In genomic region chr10:27242473-27242950, GRCh38 we compare ENCODE assay signal across 7 cellular contexts. TPM values are rescaled to one million over a fixed set of nuclear protein-coding genes. Genes with fewer than 3 reads are reported as not detected.
A peak's percentile ranks its signal among the peaks of the same experiment; 100 is the strongest.
DNase-seq lines count a peak whose midpoint lies in the region; ATAC-seq lines count a peak whose summit lies in the region.

No MANE protein-coding gene starts in this region.

- peak overlapping the region; percentile 97 for H3K27ac ChIP-seq in subcutaneous abdominal adipose tissue (ENCODE audit: low read depth, low read length)

- intact Hi-C loops in activated T-helper 1 cell treated with anti-CD3 and anti-CD28 coated beads, Interleukin-12 subunit alpha, Interleukin-12 subunit beta, Interleukin-2, Interleukin-4 antibody, amounts not matched to agents 30 ng/mL and 10 ng/mL and 1 ng/mL, durations not matched to agents 14 hours and 24 hours and 36 hours (cut with micrococcal nuclease) = loop anchor here (1.0 to 5.0 kb wide), 9 partner anchors 88 to 1290 kb away; partner anchors contain the start of genes ABI1, PDSS1, RAB18 and WAC

- peak overlapping the region; percentile 71 for H3K4me3 ChIP-seq in iPS-18c (ENCODE audit: insufficient read depth, low read depth, low read length)
- H3K4me3 ChIP-seq in subcutaneous abdominal adipose tissue (ENCODE audit: low read depth in 1 of 5, low read length in 5 of 5) = peak overlapping the region; percentile 81 to 93 (median 91)

- no peaks in the 10 kb centered on the region for H3K27me3 Mint-ChIP-seq in activated T-helper 1 cell treated with anti-CD3 and anti-CD28 coated beads, Interleukin-12 subunit alpha, Interleukin-12 subunit beta, Interleukin-2, Interleukin-4 antibody, amounts not matched to agents 30 ng/mL and 10 ng/mL and 1 ng/mL, durations not matched to agents 14 hours and 24 hours and 36 hours (ENCODE audit: insufficient read depth)

- no peaks in the 10 kb centered on the region for H3K9me3 ChIP-seq in iPS-18c (ENCODE audit: control insufficient read depth, insufficient read depth, low read length)
- H3K9me3 ChIP-seq in subcutaneous abdominal adipose tissue (ENCODE audit: control insufficient read depth in 5 of 5, low read length in 5 of 5) = no peaks in the 10 kb centered on the region

- ATAC-seq in HG02623 (IDR thresholded peaks at IDR 0.05; ENCODE audit: unreplicated experiment) = peak; percentile 1
- ATAC-seq in HG02798 (IDR thresholded peaks at IDR 0.05; ENCODE audit: poor library complexity, unreplicated experiment) = no peak

- peaks cover 9% of the 10 kb centered on the region for H3K36me3 Mint-ChIP-seq in activated T-helper 1 cell treated with anti-CD3 and anti-CD28 coated beads, Interleukin-12 subunit alpha, Interleukin-12 subunit beta, Interleukin-2, Interleukin-4 antibody, amounts not matched to agents 30 ng/mL and 10 ng/mL and 1 ng/mL, durations not matched to agents 14 hours and 24 hours and 36 hours (ENCODE audit: low read depth)

- H3K4me1 ChIP-seq in subcutaneous abdominal adipose tissue (ENCODE audit: control insufficient read depth in 5 of 5, insufficient read depth in 5 of 5, low read length in 5 of 5) = peaks cover 2 to 46% (median 32%) of the 10 kb centered on the region in 5 donors

- H3K27me3 ChIP-seq in subcutaneous abdominal adipose tissue (ENCODE audit: control insufficient read depth in 5 of 5, insufficient read depth in 4 of 5, low read length in 5 of 5) = no peaks in the 10 kb centered on the region

- no peak for DNase-seq in activated T-helper 1 cell treated with anti-CD3 and anti-CD28 coated beads, Interleukin-12 subunit alpha, Interleukin-12 subunit beta, Interleukin-2, Interleukin-4 antibody, amounts not matched to agents 30 ng/mL and 10 ng/mL and 1 ng/mL, durations not matched to agents 14 hours and 24 hours and 36 hours (ENCODE audit: low spot score)
- DNase-seq in NCI-H1694 (lab: John Stamatoyannopoulos, UW) = no peak
- DNase-seq in mucosa of gallbladder (ENCODE audit: low spot score) = no peak

- peaks cover 0 to 3% (median 0%) of the 10 kb centered on the region in 5 donors for H3K36me3 ChIP-seq in subcutaneous abdominal adipose tissue (ENCODE audit: control insufficient read depth in 5 of 5, insufficient read depth in 5 of 5, low read length in 5 of 5)

- H3K4me1 Mint-ChIP-seq in activated T-helper 1 cell treated with anti-CD3 and anti-CD28 coated beads, Interleukin-12 subunit alpha, Interleukin-12 subunit beta, Interleukin-2, Interleukin-4 antibody, amounts not matched to agents 30 ng/mL and 10 ng/mL and 1 ng/mL, durations not matched to agents 14 hours and 24 hours and 36 hours (ENCODE audit: low read depth) = peaks cover 29% of the 10 kb centered on the region

- H3K9me3 Mint-ChIP-seq in activated T-helper 1 cell treated with anti-CD3 and anti-CD28 coated beads, Interleukin-12 subunit alpha, Interleukin-12 subunit beta, Interleukin-2, Interleukin-4 antibody, amounts not matched to agents 30 ng/mL and 10 ng/mL and 1 ng/mL, durations not matched to agents 14 hours and 24 hours and 36 hours = no peaks in the 10 kb centered on the region

- peak overlapping the region; percentile 93 for H3K27ac Mint-ChIP-seq in activated T-helper 1 cell treated with anti-CD3 and anti-CD28 coated beads, Interleukin-12 subunit alpha, Interleukin-12 subunit beta, Interleukin-2, Interleukin-4 antibody, amounts not matched to agents 30 ng/mL and 10 ng/mL and 1 ng/mL, durations not matched to agents 14 hours and 24 hours and 36 hours

- H3K9ac ChIP-seq in subcutaneous abdominal adipose tissue (ENCODE audit: low read length in 5 of 5) = peak overlapping the region; percentile 82 to 97 (median 97)

- H3K4me3 Mint-ChIP-seq in activated T-helper 1 cell treated with anti-CD3 and anti-CD28 coated beads, Interleukin-12 subunit alpha, Interleukin-12 subunit beta, Interleukin-2, Interleukin-4 antibody, amounts not matched to agents 30 ng/mL and 10 ng/mL and 1 ng/mL, durations not matched to agents 14 hours and 24 hours and 36 hours = peak overlapping the region; percentile 89

RNA-seq across cellular contexts. Expression of gene ACBD5, which starts 1.9 kb away (rescaled TPM):
- total RNA-seq in activated T-helper 1 cell treated with anti-CD3 and anti-CD28 coated beads, Interleukin-12 subunit alpha, Interleukin-12 subunit beta, Interleukin-2, Interleukin-4 antibody, amounts not matched to agents 30 ng/mL and 10 ng/mL and 1 ng/mL, durations not matched to agents 14 hours and 24 hours and 36 hours = 20.0 and 22.0 TPM in 2 replicates
- 34.4 TPM for total RNA-seq in mucosa of gallbladder
